8 cellular contexts compared by ENCODE assay signal in genomic region chr17:21039839-21040575, GRCh38. TPM values are rescaled to one million over a fixed set of nuclear protein-coding genes. Genes with fewer than 3 reads are reported as not detected.
A peak's percentile ranks its signal among the peaks of the same experiment; 100 is the strongest.
DNase-seq lines count a peak whose midpoint lies in the region; ATAC-seq lines count a peak whose summit lies in the region.

No MANE protein-coding gene starts in this region.

- intact Hi-C loops in dendritic cell treated with granulocyte-macrophage colony-stimulating factor and Interleukin-4, amounts not matched to agents 40 ng/mL and 50 ng/mL, for 4 days (cut with micrococcal nuclease): loop anchor here (5.0 kb wide), 4 partner anchors 72 to 237 kb away; partner anchors contain the start of genes DHRS7B and TMEM11

- peaks cover 29% of the 10 kb centered on the region for H3K36me3 Mint-ChIP-seq in T-helper 2 cell treated with Interferon-gamma antibody and Interleukin-4, amounts not matched to agents 5 μg/mL and 100 μg/mL, for 36 hours (ENCODE audit: low read depth)
- peaks cover 37% of the 10 kb centered on the region for H3K36me3 Mint-ChIP-seq in dendritic cell treated with granulocyte-macrophage colony-stimulating factor and Interleukin-4, amounts not matched to agents 40 ng/mL and 50 ng/mL, for 4 days (ENCODE audit: low read depth)

- peak; percentile 58 for DNase-seq in EH (ENCODE audit: low read depth)
- peak; percentile 28 for DNase-seq in LoVo (ENCODE audit: low spot score)
- DNase-seq in T-helper 2 cell treated with Interferon-gamma antibody and Interleukin-4, amounts not matched to agents 5 μg/mL and 100 μg/mL, for 36 hours (ENCODE audit: low spot score): no peak
- DNase-seq in myocyte (ENCODE audit: low read depth): peak; percentile 35
- no peak for DNase-seq in DMS153 treated with DMSO at 0.1 percent for 48 hours (lab: John Stamatoyannopoulos, UW; ENCODE audit: unreplicated experiment)

- peak overlapping the region; percentile 99 for H3K4me3 Mint-ChIP-seq in T-helper 2 cell treated with Interferon-gamma antibody and Interleukin-4, amounts not matched to agents 5 μg/mL and 100 μg/mL, for 36 hours
- peak overlapping the region; percentile 100 for H3K4me3 Mint-ChIP-seq in dendritic cell treated with granulocyte-macrophage colony-stimulating factor and Interleukin-4, amounts not matched to agents 40 ng/mL and 50 ng/mL, for 4 days

- no peaks in the 10 kb centered on the region for H3K9me3 Mint-ChIP-seq in T-helper 2 cell treated with Interferon-gamma antibody and Interleukin-4, amounts not matched to agents 5 μg/mL and 100 μg/mL, for 36 hours
- H3K9me3 Mint-ChIP-seq in dendritic cell treated with granulocyte-macrophage colony-stimulating factor and Interleukin-4, amounts not matched to agents 40 ng/mL and 50 ng/mL, for 4 days: no peaks in the 10 kb centered on the region

- H3K27me3 Mint-ChIP-seq in T-helper 2 cell treated with Interferon-gamma antibody and Interleukin-4, amounts not matched to agents 5 μg/mL and 100 μg/mL, for 36 hours (ENCODE audit: low read depth): no peaks in the 10 kb centered on the region
- H3K27me3 Mint-ChIP-seq in dendritic cell treated with granulocyte-macrophage colony-stimulating factor and Interleukin-4, amounts not matched to agents 40 ng/mL and 50 ng/mL, for 4 days: no peaks in the 10 kb centered on the region

- H3K4me1 Mint-ChIP-seq in T-helper 2 cell treated with Interferon-gamma antibody and Interleukin-4, amounts not matched to agents 5 μg/mL and 100 μg/mL, for 36 hours (ENCODE audit: low read depth): peaks cover 50% of the 10 kb centered on the region
- peaks cover 59% of the 10 kb centered on the region for H3K4me1 Mint-ChIP-seq in dendritic cell treated with granulocyte-macrophage colony-stimulating factor and Interleukin-4, amounts not matched to agents 40 ng/mL and 50 ng/mL, for 4 days (ENCODE audit: low read depth)

- H3K27ac Mint-ChIP-seq in T-helper 2 cell treated with Interferon-gamma antibody and Interleukin-4, amounts not matched to agents 5 μg/mL and 100 μg/mL, for 36 hours: peak overlapping the region; percentile 85
- peak overlapping the region; percentile 97 for H3K27ac Mint-ChIP-seq in dendritic cell treated with granulocyte-macrophage colony-stimulating factor and Interleukin-4, amounts not matched to agents 40 ng/mL and 50 ng/mL, for 4 days

- ATAC-seq in HG03442 (IDR thresholded peaks at IDR 0.05; ENCODE audit: unreplicated experiment) (no peak), HG03280 (IDR thresholded peaks at IDR 0.05; ENCODE audit: unreplicated experiment) (no peak)

RNA-seq across cellular contexts. Expression of gene USP22, which starts 2.8 kb away (rescaled TPM):
- total RNA-seq in myocyte: 268 and 312 TPM in 2 replicates
- polyA plus RNA-seq in myocyte (2012): 169 TPM

Comparison
In these comparisons a context has a peak if more than half of its experiments do, and no peak if none do; other contexts are left out.
1. DNase-seq: peak in EH (single experiment), LoVo (single experiment) and myocyte (single experiment); none in T-helper 2 cell treated with Interferon-gamma antibody and Interleukin-4, amounts not matched to agents 5 μg/mL and 100 μg/mL, for 36 hours (single experiment) and DMS153 treated with DMSO at 0.1 percent for 48 hours (single experiment).